Comparison of ENCODE assay signal across 22 cellular contexts in genomic region chr22:17844150-17844549, GRCh38.
"Had no signal": no experiment of that assay in that cellular context is flagged by ENCODE, and none has a peak within 500 bp of the region (broad histone marks: within the 10 kb centered on the region; RNA-seq: fewer than 3 reads in every experiment).

No MANE protein-coding gene starts in this region.

- H3K9me3 ChIP-seq: pancreas, psoas muscle, right lobe of liver, thyroid gland had no signal

- H3K4me1 ChIP-seq: pancreas had no signal

- H3K4me3 ChIP-seq: coronary artery, pancreas, psoas muscle, right lobe of liver, thyroid gland had no signal

- H3K4me3 Mint-ChIP-seq: activated B cell treated with CpG ODN at 0.5 μM for 24 hours; activated CD4-positive, alpha-beta T cell treated with anti-CD3 and anti-CD28 coated beads for 36 hours; nephron had no signal

- H3K27ac ChIP-seq: epithelial cell of prostate, pancreas, psoas muscle had no signal

- H3K27ac Mint-ChIP-seq: activated B cell treated with CpG ODN at 0.5 μM for 24 hours; activated CD4-positive, alpha-beta T cell treated with anti-CD3 and anti-CD28 coated beads for 36 hours; activated T-helper 2 cell treated with anti-CD3 and anti-CD28 coated beads, Interferon-gamma antibody, Interleukin-2, Interleukin-4, amounts not matched to agents 10 μg/mL and 5 μg/mL and 100 μg/mL, durations not matched to agents 14 hours and 24 hours and 36 hours; T-helper 17 cell had no signal

- H3K9me3 Mint-ChIP-seq: activated B cell treated with CpG ODN at 0.5 μM for 24 hours; activated T-cell treated with anti-CD3 and anti-CD28 coated beads, Interleukin-2, amount 50 U/mL, for 4 hours; activated T-helper 2 cell treated with anti-CD3 and anti-CD28 coated beads, Interferon-gamma antibody, Interleukin-2, Interleukin-4, amounts not matched to agents 10 μg/mL and 5 μg/mL and 100 μg/mL, durations not matched to agents 14 hours and 24 hours and 36 hours; nephron had no signal

- H3K27me3 Mint-ChIP-seq: activated B cell treated with CpG ODN at 0.5 μM for 24 hours; activated CD4-positive, alpha-beta T cell treated with anti-CD3 and anti-CD28 coated beads for 36 hours; T-helper 17 cell had no signal

- H3K27me3 ChIP-seq: pancreas, right lobe of liver, thyroid gland had no signal

- H3K36me3 ChIP-seq: right lobe of liver had no signal

- ATAC-seq: activated CD4-positive, alpha-beta T cell treated with anti-CD3 and anti-CD28 coated beads for 36 hours; activated T-cell treated with anti-CD3 and anti-CD28 coated beads, Interleukin-2, amount 50 U/mL, for 4 hours; pancreas; right lobe of liver; T-helper 17 cell had no signal

- DNase-seq: activated B cell treated with CpG ODN at 0.5 μM for 24 hours; activated CD4-positive, alpha-beta T cell treated with anti-CD3 and anti-CD28 coated beads for 36 hours; activated CD4-positive, alpha-beta T cell treated with anti-CD3 and anti-CD28 coated beads, Interleukin-2, amount 50 U/mL, for 48 hours; activated CD8-positive, alpha-beta memory T cell treated with anti-CD3 and anti-CD28 coated beads, Interleukin-2, amount 50 U/mL, for 48 hours; activated naive CD4-positive, alpha-beta T cell; activated T-cell treated with anti-CD3 and anti-CD28 coated beads, Interleukin-2, amount 50 U/mL, for 4 hours; amygdala; cerebellar nuclear complex; foreskin fibroblast; pancreas; psoas muscle; right lobe of liver; small intestine; stimulated activated CD4-positive, alpha-beta T cell treated with anti-CD3 and anti-CD28 coated beads, Interleukin-15, amount 100 ng/mL, for 24 hours; stimulated activated naive CD4-positive, alpha-beta T cell; SW 1271; T-helper 17 cell; thyroid gland had no signal
